Comparison of ENCODE assay signal across 11 cellular contexts in the genomic region with DNA sequence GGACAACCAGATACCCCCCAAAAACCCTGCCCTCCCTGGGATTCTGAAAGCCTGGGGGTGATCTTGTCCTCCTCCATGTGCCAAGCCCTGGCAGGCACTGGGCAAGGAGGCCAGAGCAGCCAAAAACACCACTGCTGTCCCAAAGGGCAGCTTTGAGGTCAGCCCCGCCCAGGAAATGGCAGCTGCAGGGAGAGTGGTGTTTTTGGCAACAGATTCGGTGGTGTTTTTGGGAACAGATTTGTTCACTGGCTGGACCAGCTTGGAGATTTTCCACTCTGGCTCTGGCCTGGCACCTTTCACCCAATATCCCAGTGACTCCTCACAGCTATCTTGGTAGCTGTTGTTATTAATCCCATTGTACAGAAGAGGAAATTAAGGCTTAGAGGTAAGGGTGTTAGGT. TPM values are rescaled to one million over a fixed set of nuclear protein-coding genes. Genes with fewer than 3 reads are reported as not detected.
DNase-seq lines count a peak whose midpoint lies in the region; ATAC-seq and TF ChIP-seq lines count a peak whose summit lies in the region.
"Had no signal": no experiment of that assay in that cellular context is flagged by ENCODE, and none has a peak within 500 bp of the region (broad histone marks: within the 10 kb centered on the region; RNA-seq: fewer than 3 reads in every experiment).

No MANE protein-coding gene starts in this region.

- H3K9me3 ChIP-seq in left ventricle myocardium inferior (replicated peaks), result no peaks in the 10 kb centered on the region
- H3K9me3 ChIP-seq in thoracic aorta, result no peaks in the 10 kb centered on the region
- H3K9me3 ChIP-seq in CD8-positive, alpha-beta T cell (ENCODE audit: low read length), result no peaks in the 10 kb centered on the region

- H3K4me3 Mint-ChIP-seq in dendritic cell treated with granulocyte-macrophage colony-stimulating factor and Interleukin-4, amounts not matched to agents 40 ng/mL and 50 ng/mL, for 4 days, result no peak overlapping the region
- no peak overlapping the region for H3K4me3 Mint-ChIP-seq in CD8-positive, alpha-beta T cell

- H3K27ac ChIP-seq in left ventricle myocardium inferior (replicated peaks) (no peak overlapping the region), thoracic aorta (peak overlapping the region; percentile 80 to 81)
- no peak overlapping the region for H3K27ac ChIP-seq in CD8-positive, alpha-beta T cell (ENCODE audit: low read depth, low read length)

- no peaks in the 10 kb centered on the region for H3K27me3 Mint-ChIP-seq in dendritic cell treated with granulocyte-macrophage colony-stimulating factor and Interleukin-4, amounts not matched to agents 40 ng/mL and 50 ng/mL, for 4 days
- H3K27me3 Mint-ChIP-seq in CD8-positive, alpha-beta T cell (ENCODE audit: low read depth), result no peaks in the 10 kb centered on the region

- H3K9me3 Mint-ChIP-seq in dendritic cell treated with granulocyte-macrophage colony-stimulating factor and Interleukin-4, amounts not matched to agents 40 ng/mL and 50 ng/mL, for 4 days, result no peaks in the 10 kb centered on the region
- no peaks in the 10 kb centered on the region for H3K9me3 Mint-ChIP-seq in CD8-positive, alpha-beta T cell

- TF ChIP-seq CTCF in left ventricle myocardium inferior (IDR thresholded peaks at IDR 0.05; ENCODE audit: borderline replicate concordance), result no peak
- no peak for TF ChIP-seq CTCF in thoracic aorta (IDR thresholded peaks at IDR 0.05)
- TF ChIP-seq CTCF in CD8-positive, alpha-beta T cell (IDR thresholded peaks at IDR 0.05), result no peak

- no peaks in the 10 kb centered on the region for H3K27me3 ChIP-seq in left ventricle myocardium inferior (ENCODE audit: low read depth)
- no peaks in the 10 kb centered on the region for H3K27me3 ChIP-seq in thoracic aorta (replicated peaks; ENCODE audit: insufficient read depth)
- no peaks in the 10 kb centered on the region for H3K27me3 ChIP-seq in CD8-positive, alpha-beta T cell (ENCODE audit: insufficient read depth, low read length)

- peaks cover 59% of the 10 kb centered on the region for H3K4me1 Mint-ChIP-seq in dendritic cell treated with granulocyte-macrophage colony-stimulating factor and Interleukin-4, amounts not matched to agents 40 ng/mL and 50 ng/mL, for 4 days (ENCODE audit: low read depth)
- H3K4me1 Mint-ChIP-seq in CD8-positive, alpha-beta T cell (ENCODE audit: low read depth), result peaks cover 27% of the 10 kb centered on the region

- peak overlapping the region; percentile 38 for H3K27ac Mint-ChIP-seq in dendritic cell treated with granulocyte-macrophage colony-stimulating factor and Interleukin-4, amounts not matched to agents 40 ng/mL and 50 ng/mL, for 4 days
- no peak overlapping the region for H3K27ac Mint-ChIP-seq in CD8-positive, alpha-beta T cell

- CTCF ChIA-PET in CD8-positive, alpha-beta T cell (lab: Charles Lee), result interaction anchor here (1.2 to 1.7 kb wide), 2 partner anchors 100 kb away, joined by 4 to 6 read pairs; no protein-coding TSS in a partner anchor

- POLR2A ChIA-PET in CD8-positive, alpha-beta T cell (lab: Charles Lee), result no interaction called here

- no peak for DNase-seq in Right ventricle myocardium superior
- DNase-seq in left ventricle myocardium inferior, result no peak
- peak; percentile 31 for DNase-seq in MV-4-11 (lab: John Stamatoyannopoulos, UW)
- DNase-seq in thoracic aorta (ENCODE audit: low spot score), result peak; percentile 25
- DNase-seq in CD8-positive, alpha-beta T cell, result no peak
- no peak for DNase-seq in NCI-H2029 (lab: John Stamatoyannopoulos, UW)
- DNase-seq: C1 segment of cervical spinal cord, midbrain had no signal

- H3K36me3 Mint-ChIP-seq in dendritic cell treated with granulocyte-macrophage colony-stimulating factor and Interleukin-4, amounts not matched to agents 40 ng/mL and 50 ng/mL, for 4 days (ENCODE audit: low read depth), result peaks cover 32% of the 10 kb centered on the region
- H3K36me3 Mint-ChIP-seq in CD8-positive, alpha-beta T cell, result peaks cover 2% of the 10 kb centered on the region

- peak; percentile 47 for ATAC-seq in Right ventricle myocardium superior (ENCODE audit: poor library complexity)
- ATAC-seq in thoracic aorta (ENCODE audit: insufficient number of reproducible peaks, low FRiP score, low read depth), result peak; percentile 62
- ATAC-seq in CD8-positive, alpha-beta T cell, result no peak
- no peak for ATAC-seq in HG03378 (IDR thresholded peaks at IDR 0.05; ENCODE audit: unreplicated experiment)

- intact Hi-C loops in Right ventricle myocardium superior (cut with DNase I) (no loop called here), left ventricle myocardium inferior (cut with micrococcal nuclease) (no loop called here)
- intact Hi-C loops in dendritic cell treated with granulocyte-macrophage colony-stimulating factor and Interleukin-4, amounts not matched to agents 40 ng/mL and 50 ng/mL, for 4 days (cut with micrococcal nuclease), result no loop called here
- intact Hi-C loops in CD8-positive, alpha-beta T cell (cut with DNase I, micrococcal nuclease), result no loop called here

- no peak overlapping the region for H3K4me3 ChIP-seq in left ventricle myocardium inferior
- no peak overlapping the region for H3K4me3 ChIP-seq in thoracic aorta
- no peak overlapping the region for H3K4me3 ChIP-seq in CD8-positive, alpha-beta T cell (ENCODE audit: low read depth, low read length)
- H3K4me3 ChIP-seq: smooth muscle cell had no signal

- H3K4me1 ChIP-seq in left ventricle myocardium inferior (peaks cover 25% of the 10 kb centered on the region), thoracic aorta (ENCODE audit: control insufficient read depth in 1 of 2, low read depth in 2 of 2) (peaks cover 45 to 51% of the 10 kb centered on the region in 2 donors)
- peaks cover 15% of the 10 kb centered on the region for H3K4me1 ChIP-seq in CD8-positive, alpha-beta T cell (ENCODE audit: insufficient read depth, low read length)

- H3K36me3 ChIP-seq in left ventricle myocardium inferior (no peaks in the 10 kb centered on the region), thoracic aorta (no peaks in the 10 kb centered on the region)
- no peaks in the 10 kb centered on the region for H3K36me3 ChIP-seq in CD8-positive, alpha-beta T cell (ENCODE audit: insufficient read depth, low read length)

RNA-seq across cellular contexts. Expression of gene LRP8, which starts 34.7 kb away (rescaled TPM):
- total RNA-seq in Right ventricle myocardium superior (1.5 TPM), left ventricle myocardium inferior (1.8 TPM), thoracic aorta (10 to 100 TPM; 14.1 to 24.1 TPM)
- 1 to 10 TPM; 7.8 to 8.9 TPM for total RNA-seq in CD8-positive, alpha-beta T cell

RNA-seq across cellular contexts. Expression of gene MAGOH, which starts 54.8 kb away (rescaled TPM):
- total RNA-seq in Right ventricle myocardium superior, result 24.3 TPM
- 29.5 TPM for total RNA-seq in left ventricle myocardium inferior
- 10 to 100 TPM in 1 of 2 donors, 1 to 10 TPM in 1; 9.5 to 21.8 TPM for total RNA-seq in thoracic aorta
- 10 to 100 TPM; 77.2 to 79.5 TPM for total RNA-seq in CD8-positive, alpha-beta T cell

Comparison
In these comparisons a context has a peak if more than half of its experiments do, and no peak if none do; other contexts are left out.
1. ATAC-seq: peak in Right ventricle myocardium superior (single experiment) and thoracic aorta (single experiment); none in CD8-positive, alpha-beta T cell (single experiment) and HG03378 (single experiment).
2. DNase-seq: peak in MV-4-11 (single experiment) and thoracic aorta (single experiment); none in Right ventricle myocardium superior (single experiment), left ventricle myocardium inferior (single experiment), CD8-positive, alpha-beta T cell (0 of 7) and NCI-H2029 (single experiment).
3. H3K27ac ChIP-seq: peak in thoracic aorta (2 of 2); none in left ventricle myocardium inferior (single experiment) and CD8-positive, alpha-beta T cell (single experiment).